In the genomic region with DNA sequence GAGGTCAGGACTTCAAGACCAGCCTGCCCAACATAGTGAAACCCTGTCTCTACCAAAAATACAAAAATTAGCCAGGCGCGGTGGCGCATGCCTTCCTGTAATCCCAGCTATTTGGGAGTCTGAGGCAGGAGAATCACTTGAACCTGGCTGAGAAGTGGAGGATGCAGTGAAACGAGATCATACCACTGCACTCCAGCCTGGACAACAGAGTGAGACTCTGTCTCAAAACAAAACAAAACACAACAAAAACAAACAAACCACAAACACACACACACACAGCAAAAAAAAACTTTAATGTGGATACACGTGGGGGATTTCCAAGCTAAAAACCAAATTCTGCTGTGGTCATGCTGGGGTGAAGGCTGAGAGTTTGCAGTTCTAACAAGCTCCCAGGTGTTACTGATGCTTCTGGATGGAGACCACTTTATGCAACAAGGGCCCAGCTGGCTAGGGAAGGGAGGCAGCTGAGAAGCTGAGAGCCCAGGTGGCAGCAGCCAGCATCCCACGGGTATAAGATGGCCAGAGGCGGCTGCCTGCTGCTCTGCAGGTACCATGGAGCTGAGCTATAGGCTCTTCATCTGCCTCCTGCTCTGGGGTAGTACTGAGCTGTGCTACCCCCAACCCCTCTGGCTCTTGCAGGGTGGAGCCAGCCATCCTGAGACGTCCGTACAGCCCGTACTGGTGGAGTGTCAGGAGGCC, we compare ENCODE assay signal across 9 cellular contexts. TPM values are rescaled to one million over a fixed set of nuclear protein-coding genes. Genes with fewer than 3 reads are reported as not detected.
DNase-seq lines count a peak whose midpoint lies in the region; ATAC-seq, FAIRE-seq and TF ChIP-seq lines count a peak whose summit lies in the region.
"Had no signal": no experiment of that assay in that cellular context is flagged by ENCODE, and none has a peak within 500 bp of the region (broad histone marks: within the 10 kb centered on the region; RNA-seq: fewer than 3 reads in every experiment).

A gene (plus strand): TSS at position 538 of the 699 bp plus-strand sequence. CDS start 15 bp downstream, at position 553.

- H3K27ac Mint-ChIP-seq in T-helper 1 cell treated with Interleukin-12 subunit alpha and Interleukin-12 subunit beta and Interleukin-4 antibody, amounts not matched to agents 30 μg/mL and 1 μg/mL, for 36 hours: peak within 1 kb of the TSS; percentile 85
- H3K27ac Mint-ChIP-seq in nephron: peak within 1 kb of the TSS; percentile 44 to 80 (median 68)

- H3K27me3 Mint-ChIP-seq in T-helper 1 cell treated with Interleukin-12 subunit alpha and Interleukin-12 subunit beta and Interleukin-4 antibody, amounts not matched to agents 30 μg/mL and 1 μg/mL, for 36 hours (ENCODE audit: low read depth): peaks cover 20% of the 10 kb centered on the region
- peaks cover 23% of the 10 kb centered on the region for H3K27me3 Mint-ChIP-seq in nephron (ENCODE audit: low read depth)

- ATAC-seq in GM18519 (IDR thresholded peaks at IDR 0.05; ENCODE audit: low FRiP score, unreplicated experiment): peak; percentile 54
- ATAC-seq in HG02759 (IDR thresholded peaks at IDR 0.05; ENCODE audit: unreplicated experiment): peak; percentile 85

- DNase-seq in iPS-NIHi7 (ENCODE audit: extremely low spot score) (no peak), NCI-H146 (lab: John Stamatoyannopoulos, UW) (no peak), GM12892 (ENCODE audit: insufficient read length) (no peak), GF-D8 (lab: John Stamatoyannopoulos, UW) (no peak)
- DNase-seq: activated effector memory CD4-positive, alpha-beta T cell treated with anti-CD3 and anti-CD28 coated beads, Interleukin-2, amount 50 U/mL, for 16 hours had no signal

- TF ChIP-seq CTCF in nephron (IDR thresholded peaks at IDR 0.05; ENCODE audit: unreplicated experiment in 3 of 3): no peak

- TF ChIP-seq POLR2A in GM12892 (IDR thresholded peaks at IDR 0.05; ENCODE audit: low read depth, low read length): no peak

- FAIRE-seq in GM12892 (lab: Jason Lieb, UNC): no peak

- H3K36me3 Mint-ChIP-seq in T-helper 1 cell treated with Interleukin-12 subunit alpha and Interleukin-12 subunit beta and Interleukin-4 antibody, amounts not matched to agents 30 μg/mL and 1 μg/mL, for 36 hours (ENCODE audit: low read depth): peaks cover 1% of the 10 kb centered on the region
- no peaks in the 10 kb centered on the region for H3K36me3 Mint-ChIP-seq in nephron (ENCODE audit: low read depth)

- peak within 1 kb of the TSS; percentile 57 for H3K4me3 Mint-ChIP-seq in T-helper 1 cell treated with Interleukin-12 subunit alpha and Interleukin-12 subunit beta and Interleukin-4 antibody, amounts not matched to agents 30 μg/mL and 1 μg/mL, for 36 hours
- H3K4me3 Mint-ChIP-seq in nephron: no peak within 1 kb of the TSS

- H3K9me3 Mint-ChIP-seq in T-helper 1 cell treated with Interleukin-12 subunit alpha and Interleukin-12 subunit beta and Interleukin-4 antibody, amounts not matched to agents 30 μg/mL and 1 μg/mL, for 36 hours: no peaks in the 10 kb centered on the region
- H3K9me3 Mint-ChIP-seq in nephron: no peaks in the 10 kb centered on the region

- peaks cover 19% of the 10 kb centered on the region for H3K4me1 Mint-ChIP-seq in T-helper 1 cell treated with Interleukin-12 subunit alpha and Interleukin-12 subunit beta and Interleukin-4 antibody, amounts not matched to agents 30 μg/mL and 1 μg/mL, for 36 hours (ENCODE audit: low read depth)
- peaks cover 11% of the 10 kb centered on the region for H3K4me1 Mint-ChIP-seq in nephron

RNA-seq across cellular contexts. Expression of the gene that starts here (rescaled TPM):
- 7.6 TPM for polyA plus RNA-seq in GM12892 (2012; ENCODE audit: missing spikeins)
